1 cellular context compared by ENCODE assay signal in the genomic region with DNA sequence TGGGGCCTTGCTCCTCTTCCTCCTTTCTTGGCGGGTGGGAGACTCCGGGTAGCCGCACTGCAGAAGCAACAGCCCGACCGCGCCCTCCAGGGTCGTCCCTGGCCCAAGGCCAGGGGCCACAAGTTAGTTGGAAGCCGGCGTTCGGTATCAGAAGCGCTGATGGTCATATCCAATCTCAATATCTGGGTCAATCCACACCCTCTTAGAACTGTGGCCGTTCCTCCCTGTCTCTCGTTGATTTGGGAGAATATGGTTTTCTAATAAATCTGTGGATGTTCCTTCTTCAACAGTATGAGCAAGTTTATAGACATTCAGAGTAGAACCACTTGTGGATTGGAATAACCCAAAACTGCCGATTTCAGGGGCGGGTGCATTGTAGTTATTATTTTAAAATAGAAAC.
A peak's percentile ranks its signal among the peaks of the same experiment; 100 is the strongest.
TF ChIP-seq lines count a peak whose summit lies in the region.

No MANE protein-coding gene starts in this region.

TF ChIP-seq in H1, 55 proteins besides CTCF, POLR2A, EP300 and RAD21:
- TF ChIP-seq, protein P1, sequence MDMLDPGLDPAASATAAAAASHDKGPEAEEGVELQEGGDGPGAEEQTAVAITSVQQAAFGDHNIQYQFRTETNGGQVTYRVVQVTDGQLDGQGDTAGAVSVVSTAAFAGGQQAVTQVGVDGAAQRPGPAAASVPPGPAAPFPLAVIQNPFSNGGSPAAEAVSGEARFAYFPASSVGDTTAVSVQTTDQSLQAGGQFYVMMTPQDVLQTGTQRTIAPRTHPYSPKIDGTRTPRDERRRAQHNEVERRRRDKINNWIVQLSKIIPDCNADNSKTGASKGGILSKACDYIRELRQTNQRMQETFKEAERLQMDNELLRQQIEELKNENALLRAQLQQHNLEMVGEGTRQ (IDR thresholded peaks at IDR 0.05; ENCODE audit: low read length) = no peak
- TF ChIP-seq CREB1 (IDR thresholded peaks at IDR 0.05) (no peak), KDM5A (IDR thresholded peaks at IDR 0.05; ENCODE audit: low read length) (no peak), POLR2AphosphoS5 (IDR thresholded peaks at IDR 0.05; ENCODE audit: low read depth, low read length) (no peak), CBX8 (IDR thresholded peaks at IDR 0.05; ENCODE audit: borderline replicate concordance, low read depth, low read length) (0 out of 2 replicates have a peak, but pooled peaks have one; percentile 69), RNF2 (IDR thresholded peaks at IDR 0.05; ENCODE audit: borderline replicate concordance, low read depth, low read length, missing control alignments, poor library complexity, severe bottlenecking) (no peak), BRCA1 (IDR thresholded peaks at IDR 0.05; ENCODE audit: low read depth, low read length) (no peak), NANOG (IDR thresholded peaks at IDR 0.05; ENCODE audit: insufficient read depth, low read depth, low read length, poor library complexity, severe bottlenecking) (no peak)
